3 cellular contexts compared by ENCODE assay signal in genomic region chr4:13545394-13545808, GRCh38.
A peak's percentile ranks its signal among the peaks of the same experiment; 100 is the strongest.
TF ChIP-seq lines count a peak whose summit lies in the region.

No MANE protein-coding gene starts in this region.

TF ChIP-seq in A549, 52 proteins besides CTCF, POLR2A, EP300 and RAD21 (continued from another document):
- TF ChIP-seq FOXS1 (CRISPR knock-in tag; IDR thresholded peaks at IDR 0.05), result no peak
- TF ChIP-seq, protein P1, sequence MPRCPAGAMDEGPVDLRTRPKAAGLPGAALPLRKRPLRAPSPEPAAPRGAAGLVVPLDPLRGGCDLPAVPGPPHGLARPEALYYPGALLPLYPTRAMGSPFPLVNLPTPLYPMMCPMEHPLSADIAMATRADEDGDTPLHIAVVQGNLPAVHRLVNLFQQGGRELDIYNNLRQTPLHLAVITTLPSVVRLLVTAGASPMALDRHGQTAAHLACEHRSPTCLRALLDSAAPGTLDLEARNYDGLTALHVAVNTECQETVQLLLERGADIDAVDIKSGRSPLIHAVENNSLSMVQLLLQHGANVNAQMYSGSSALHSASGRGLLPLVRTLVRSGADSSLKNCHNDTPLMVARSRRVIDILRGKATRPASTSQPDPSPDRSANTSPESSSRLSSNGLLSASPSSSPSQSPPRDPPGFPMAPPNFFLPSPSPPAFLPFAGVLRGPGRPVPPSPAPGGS (IDR thresholded peaks at IDR 0.05), result no peak
- no peak for TF ChIP-seq RNF2 (IDR thresholded peaks at IDR 0.05; ENCODE audit: borderline replicate concordance, low read depth)
- no peak for TF ChIP-seq REST (IDR thresholded peaks at IDR 0.05)

TF ChIP-seq in HEK293, 187 proteins besides CTCF, POLR2A, EP300 and RAD21 (continued from another document):
- TF ChIP-seq ZNF624 (tag by site-specific recombination; IDR thresholded peaks at IDR 0.05) (no peak), ZNF169 (tag by site-specific recombination; IDR thresholded peaks at IDR 0.05) (no peak), ZNF175 (tag by site-specific recombination; IDR thresholded peaks at IDR 0.05) (no peak), ZNF658 (tag by site-specific recombination; IDR thresholded peaks at IDR 0.05) (no peak), GLI4 (tag by site-specific recombination; IDR thresholded peaks at IDR 0.05) (no peak), ZNF311 (tag by site-specific recombination; IDR thresholded peaks at IDR 0.05; ENCODE audit: borderline replicate concordance) (no peak), KLF16 (tag by site-specific recombination; IDR thresholded peaks at IDR 0.05) (no peak), ZNF548 (tag by site-specific recombination; IDR thresholded peaks at IDR 0.05) (no peak)
- TF ChIP-seq, protein P2, sequence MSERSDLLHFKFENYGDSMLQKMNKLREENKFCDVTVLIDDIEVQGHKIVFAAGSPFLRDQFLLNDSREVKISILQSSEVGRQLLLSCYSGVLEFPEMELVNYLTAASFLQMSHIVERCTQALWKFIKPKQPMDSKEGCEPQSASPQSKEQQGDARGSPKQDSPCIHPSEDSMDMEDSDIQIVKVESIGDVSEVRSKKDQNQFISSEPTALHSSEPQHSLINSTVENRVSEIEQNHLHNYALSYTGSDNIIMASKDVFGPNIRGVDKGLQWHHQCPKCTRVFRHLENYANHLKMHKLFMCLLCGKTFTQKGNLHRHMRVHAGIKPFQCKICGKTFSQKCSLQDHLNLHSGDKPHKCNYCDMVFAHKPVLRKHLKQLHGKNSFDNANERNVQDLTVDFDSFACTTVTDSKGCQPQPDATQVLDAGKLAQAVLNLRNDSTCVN (tag by site-specific recombination; optimal IDR thresholded peaks at IDR 0.05), result no peak
- TF ChIP-seq, protein P3, sequence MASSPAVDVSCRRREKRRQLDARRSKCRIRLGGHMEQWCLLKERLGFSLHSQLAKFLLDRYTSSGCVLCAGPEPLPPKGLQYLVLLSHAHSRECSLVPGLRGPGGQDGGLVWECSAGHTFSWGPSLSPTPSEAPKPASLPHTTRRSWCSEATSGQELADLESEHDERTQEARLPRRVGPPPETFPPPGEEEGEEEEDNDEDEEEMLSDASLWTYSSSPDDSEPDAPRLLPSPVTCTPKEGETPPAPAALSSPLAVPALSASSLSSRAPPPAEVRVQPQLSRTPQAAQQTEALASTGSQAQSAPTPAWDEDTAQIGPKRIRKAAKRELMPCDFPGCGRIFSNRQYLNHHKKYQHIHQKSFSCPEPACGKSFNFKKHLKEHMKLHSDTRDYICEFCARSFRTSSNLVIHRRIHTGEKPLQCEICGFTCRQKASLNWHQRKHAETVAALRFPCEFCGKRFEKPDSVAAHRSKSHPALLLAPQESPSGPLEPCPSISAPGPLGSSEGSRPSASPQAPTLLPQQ (tag by site-specific recombination; IDR thresholded peaks at IDR 0.05), result 0 out of 2 replicates have a peak, but pooled peaks have one; percentile 7
- TF ChIP-seq, protein P4, sequence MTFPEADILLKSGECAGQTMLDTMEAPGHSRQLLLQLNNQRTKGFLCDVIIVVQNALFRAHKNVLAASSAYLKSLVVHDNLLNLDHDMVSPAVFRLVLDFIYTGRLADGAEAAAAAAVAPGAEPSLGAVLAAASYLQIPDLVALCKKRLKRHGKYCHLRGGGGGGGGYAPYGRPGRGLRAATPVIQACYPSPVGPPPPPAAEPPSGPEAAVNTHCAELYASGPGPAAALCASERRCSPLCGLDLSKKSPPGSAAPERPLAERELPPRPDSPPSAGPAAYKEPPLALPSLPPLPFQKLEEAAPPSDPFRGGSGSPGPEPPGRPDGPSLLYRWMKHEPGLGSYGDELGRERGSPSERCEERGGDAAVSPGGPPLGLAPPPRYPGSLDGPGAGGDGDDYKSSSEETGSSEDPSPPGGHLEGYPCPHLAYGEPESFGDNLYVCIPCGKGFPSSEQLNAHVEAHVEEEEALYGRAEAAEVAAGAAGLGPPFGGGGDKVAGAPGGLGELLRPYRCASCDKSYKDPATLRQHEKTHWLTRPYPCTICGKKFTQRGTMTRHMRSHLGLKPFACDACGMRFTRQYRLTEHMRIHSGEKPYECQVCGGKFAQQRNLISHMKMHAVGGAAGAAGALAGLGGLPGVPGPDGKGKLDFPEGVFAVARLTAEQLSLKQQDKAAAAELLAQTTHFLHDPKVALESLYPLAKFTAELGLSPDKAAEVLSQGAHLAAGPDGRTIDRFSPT (tag by site-specific recombination; IDR thresholded peaks at IDR 0.05), result no peak

TF ChIP-seq in K562, 482 proteins besides CTCF, POLR2A, EP300 and RAD21 (continued from another document and continues in another):
- TF ChIP-seq ZBTB33 (CRISPR knock-in tag; IDR thresholded peaks at IDR 0.05) (no peak), MYC (IDR thresholded peaks at IDR 0.05; ENCODE audit: low read depth, low read length) (no peak), MYC (CRISPR knock-in tag; IDR thresholded peaks at IDR 0.05; ENCODE audit: borderline replicate concordance, low read depth) (no peak), SMAD3 (CRISPR knock-in tag; conservative IDR thresholded peaks at IDR 0.05) (no peak), ETV1 (tag; conservative IDR thresholded peaks at IDR 0.05; ENCODE audit: low read depth) (no peak), STAT6 (CRISPR knock-in tag; IDR thresholded peaks at IDR 0.05) (no peak), ZNF512 (tag; IDR thresholded peaks at IDR 0.05) (peak; percentile 74), ZSCAN32 (CRISPR knock-in tag; IDR thresholded peaks at IDR 0.05) (no peak), ATF3 (IDR thresholded peaks at IDR 0.05) (no peak), ATF3 (CRISPR knock-in tag; conservative IDR thresholded peaks at IDR 0.05) (no peak), E2F3 (CRISPR knock-in tag; IDR thresholded peaks at IDR 0.05) (no peak), KLF16 (IDR thresholded peaks at IDR 0.05) (no peak), THRA (IDR thresholded peaks at IDR 0.05) (no peak), ZNF384 (IDR thresholded peaks at IDR 0.05; ENCODE audit: low read depth, low read length) (no peak), SRSF3 (IDR thresholded peaks at IDR 0.05; ENCODE audit: insufficient read depth, low read length) (no peak), MEIS2 (IDR thresholded peaks at IDR 0.05; ENCODE audit: partially characterized antibody) (no peak), SMAD2 (IDR thresholded peaks at IDR 0.05; ENCODE audit: low read depth, low read length) (no peak), PURB (CRISPR knock-in tag; IDR thresholded peaks at IDR 0.05; ENCODE audit: low read depth) (no peak)
- TF ChIP-seq, protein P5, sequence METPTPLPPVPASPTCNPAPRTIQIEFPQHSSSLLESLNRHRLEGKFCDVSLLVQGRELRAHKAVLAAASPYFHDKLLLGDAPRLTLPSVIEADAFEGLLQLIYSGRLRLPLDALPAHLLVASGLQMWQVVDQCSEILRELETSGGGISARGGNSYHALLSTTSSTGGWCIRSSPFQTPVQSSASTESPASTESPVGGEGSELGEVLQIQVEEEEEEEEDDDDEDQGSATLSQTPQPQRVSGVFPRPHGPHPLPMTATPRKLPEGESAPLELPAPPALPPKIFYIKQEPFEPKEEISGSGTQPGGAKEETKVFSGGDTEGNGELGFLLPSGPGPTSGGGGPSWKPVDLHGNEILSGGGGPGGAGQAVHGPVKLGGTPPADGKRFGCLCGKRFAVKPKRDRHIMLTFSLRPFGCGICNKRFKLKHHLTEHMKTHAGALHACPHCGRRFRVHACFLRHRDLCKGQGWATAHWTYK (CRISPR knock-in tag; IDR thresholded peaks at IDR 0.05), result no peak
